ENCODE assay signal across 1 cellular context in genomic region chr10:6218692-6219493, GRCh38.
TF ChIP-seq lines count a peak whose summit lies in the region.

No MANE protein-coding gene starts in this region.

TF ChIP-seq in K562, 482 proteins besides CTCF, POLR2A, EP300 and RAD21 (continued from another document):
- TF ChIP-seq TAF1 (IDR thresholded peaks at IDR 0.05; ENCODE audit: control insufficient read depth, extremely low read depth, insufficient read depth, low read length, severe bottlenecking) (no peak), ZNF76 (CRISPR knock-in tag; IDR thresholded peaks at IDR 0.05; ENCODE audit: borderline replicate concordance) (no peak), TARDBP (IDR thresholded peaks at IDR 0.05) (no peak), POLR2B (IDR thresholded peaks at IDR 0.05; ENCODE audit: low read depth, partially characterized antibody) (no peak), ZNF766 (CRISPR knock-in tag; conservative IDR thresholded peaks at IDR 0.05) (no peak), SP2 (IDR thresholded peaks at IDR 0.05; ENCODE audit: extremely low read depth, low read depth, low read length, poor library complexity, severe bottlenecking) (no peak), KDM5B (IDR thresholded peaks at IDR 0.05; ENCODE audit: insufficient replicate concordance, low read depth, low read length) (no peak), MTA2 (IDR thresholded peaks at IDR 0.05; ENCODE audit: low read depth) (no peak), ESRRA (IDR thresholded peaks at IDR 0.05; ENCODE audit: borderline replicate concordance, low read depth) (no peak), BCL6 (CRISPR knock-in tag; IDR thresholded peaks at IDR 0.05) (no peak), CBX5 (IDR thresholded peaks at IDR 0.05; ENCODE audit: borderline replicate concordance, low read depth) (no peak), ZNF436 (CRISPR knock-in tag; IDR thresholded peaks at IDR 0.05) (no peak)
- TF ChIP-seq, protein P1, sequence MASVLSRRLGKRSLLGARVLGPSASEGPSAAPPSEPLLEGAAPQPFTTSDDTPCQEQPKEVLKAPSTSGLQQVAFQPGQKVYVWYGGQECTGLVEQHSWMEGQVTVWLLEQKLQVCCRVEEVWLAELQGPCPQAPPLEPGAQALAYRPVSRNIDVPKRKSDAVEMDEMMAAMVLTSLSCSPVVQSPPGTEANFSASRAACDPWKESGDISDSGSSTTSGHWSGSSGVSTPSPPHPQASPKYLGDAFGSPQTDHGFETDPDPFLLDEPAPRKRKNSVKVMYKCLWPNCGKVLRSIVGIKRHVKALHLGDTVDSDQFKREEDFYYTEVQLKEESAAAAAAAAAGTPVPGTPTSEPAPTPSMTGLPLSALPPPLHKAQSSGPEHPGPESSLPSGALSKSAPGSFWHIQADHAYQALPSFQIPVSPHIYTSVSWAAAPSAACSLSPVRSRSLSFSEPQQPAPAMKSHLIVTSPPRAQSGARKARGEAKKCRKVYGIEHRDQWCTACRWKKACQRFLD (CRISPR knock-in tag; IDR thresholded peaks at IDR 0.05): no peak
- TF ChIP-seq, protein P2, sequence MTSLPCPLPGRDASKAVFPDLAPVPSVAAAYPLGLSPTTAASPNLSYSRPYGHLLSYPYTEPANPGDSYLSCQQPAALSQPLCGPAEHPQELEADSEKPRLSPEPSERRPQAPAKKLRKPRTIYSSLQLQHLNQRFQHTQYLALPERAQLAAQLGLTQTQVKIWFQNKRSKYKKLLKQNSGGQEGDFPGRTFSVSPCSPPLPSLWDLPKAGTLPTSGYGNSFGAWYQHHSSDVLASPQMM (CRISPR knock-in tag; IDR thresholded peaks at IDR 0.05): no peak
